ENCODE assay signal across 2 cellular contexts in genomic region chr11:96113100-96113710, GRCh38.
TF ChIP-seq lines count a peak whose summit lies in the region.

No MANE protein-coding gene starts in this region.

TF ChIP-seq in IMR-90, 13 proteins besides CTCF, POLR2A, EP300 and RAD21:
- TF ChIP-seq ELK1 (IDR thresholded peaks at IDR 0.05; ENCODE audit: borderline replicate concordance, low read depth, low read length): no peak
- no peak for TF ChIP-seq USF2 (IDR thresholded peaks at IDR 0.05; ENCODE audit: low read depth, low read length)
- TF ChIP-seq MAFK (IDR thresholded peaks at IDR 0.05; ENCODE audit: low read depth, low read length): no peak
- no peak for TF ChIP-seq RCOR1 (IDR thresholded peaks at IDR 0.05; ENCODE audit: insufficient replicate concordance, low read length)
- TF ChIP-seq SMC3 (IDR thresholded peaks at IDR 0.05; ENCODE audit: low read depth, low read length): no peak
- TF ChIP-seq RFX5 (IDR thresholded peaks at IDR 0.05; ENCODE audit: low read depth, low read length): no peak
- TF ChIP-seq CHD1 (IDR thresholded peaks at IDR 0.05; ENCODE audit: low read depth, low read length): no peak
- TF ChIP-seq CEBPB (IDR thresholded peaks at IDR 0.05; ENCODE audit: low read depth, low read length): no peak
- TF ChIP-seq FOS (IDR thresholded peaks at IDR 0.05; ENCODE audit: low read depth, low read length): peak; percentile 43; the same call in 1 of the 2 replicates
- no peak for TF ChIP-seq MXI1 (IDR thresholded peaks at IDR 0.05; ENCODE audit: borderline replicate concordance, low read depth, low read length)
- TF ChIP-seq MAZ (IDR thresholded peaks at IDR 0.05; ENCODE audit: borderline replicate concordance, low read depth, low read length): no peak
- no peak for TF ChIP-seq BHLHE40 (IDR thresholded peaks at IDR 0.05; ENCODE audit: low read depth, low read length)
- peak; percentile 20; the same call in 1 of the 2 replicates for TF ChIP-seq NFE2L2 (IDR thresholded peaks at IDR 0.05; ENCODE audit: low read depth, low read length)

TF ChIP-seq in GM12878, 131 proteins besides CTCF, POLR2A, EP300 and RAD21:
- no peak for TF ChIP-seq CEBPB (IDR thresholded peaks at IDR 0.05; ENCODE audit: borderline replicate concordance in 1 of 2, low read depth in 2 of 2, low read length in 2 of 2)
TF ChIP-seq in GM12878: peak in this region for 0.
